In genomic region chr6:165990216-165990615, GRCh38 we compare ENCODE assay signal across 29 cellular contexts.
"Had no signal": no experiment of that assay in that cellular context is flagged by ENCODE, and none has a peak within 500 bp of the region (broad histone marks: within the 10 kb centered on the region; RNA-seq: fewer than 3 reads in every experiment).

No MANE protein-coding gene starts in this region.

- H3K9me3 ChIP-seq: body of pancreas, MG63, SJCRH30 had no signal

- H3K36me3 Mint-ChIP-seq: activated naive CD4-positive, alpha-beta T cell treated with anti-CD3 and anti-CD28 coated beads, Interleukin-2, amount 50 U/mL, for 24 hours; activated naive CD8-positive, alpha-beta T cell treated with anti-CD3 and anti-CD28 coated beads, Interleukin-2, amount 10 ng/mL, durations not matched to agents 7 days and 5 days had no signal

- DNase-seq: activated CD4-positive, alpha-beta T cell treated with anti-CD3 and anti-CD28 coated beads for 36 hours; activated CD4-positive, alpha-beta T cell treated with anti-CD3 and anti-CD28 coated beads, Interleukin-2, amount 10 ng/mL, durations not matched to agents 7 days and 5 days; activated CD4-positive, alpha-beta T cell treated with anti-CD3 and anti-CD28 coated beads, Interleukin-2, amount 50 U/mL, for 48 hours; activated CD8-positive, alpha-beta T cell treated with anti-CD3 and anti-CD28 coated beads, Interleukin-2, amount 10 ng/mL, durations not matched to agents 7 days and 5 days; activated gamma-delta T cell; activated naive CD4-positive, alpha-beta T cell treated with Interleukin-2 at 50 U/mL for 16 hours; activated naive CD8-positive, alpha-beta T cell treated with anti-CD3 and anti-CD28 coated beads, Interleukin-2, amount 10 ng/mL, durations not matched to agents 7 days and 5 days; activated T-cell treated with anti-CD3 and anti-CD28 coated beads, Interleukin-2, amount 50 U/mL, for 24 hours; amygdala; body of pancreas; caudate nucleus; Kasumi-1; KG1; MG63; NCI-H1048; NCI-H1105 treated with DMSO at 0.1 percent for 48 hours; NCI-H1436; NCI-H1694; NCI-H1930; NCI-H2081 treated with DMSO at 0.1 percent for 48 hours; NCI-H345; NCI-H524 treated with DMSO at 0.1 percent for 48 hours; SHP77; SJCRH30 had no signal

- H3K4me3 Mint-ChIP-seq: activated CD4-positive, alpha-beta T cell treated with anti-CD3 and anti-CD28 coated beads for 36 hours; activated CD4-positive, alpha-beta T cell treated with anti-CD3 and anti-CD28 coated beads, Interleukin-2, amount 10 ng/mL, durations not matched to agents 7 days and 5 days; activated CD8-positive, alpha-beta T cell treated with anti-CD3 and anti-CD28 coated beads, Interleukin-2, amount 10 ng/mL, durations not matched to agents 7 days and 5 days; activated naive CD4-positive, alpha-beta T cell treated with anti-CD3 and anti-CD28 coated beads, Interleukin-2, amount 50 U/mL, for 24 hours; activated naive CD8-positive, alpha-beta T cell treated with anti-CD3 and anti-CD28 coated beads, Interleukin-2, amount 10 ng/mL, durations not matched to agents 7 days and 5 days; activated T-cell treated with anti-CD3 and anti-CD28 coated beads, Interleukin-2, amount 50 U/mL, for 24 hours had no signal

- H3K4me1 ChIP-seq: SJCRH30 had no signal

- H3K4me3 ChIP-seq: body of pancreas, MG63, SJCRH30, SK-N-MC had no signal

- H3K27ac ChIP-seq: body of pancreas, SJCRH30, SK-N-MC had no signal

- H3K9me3 Mint-ChIP-seq: activated CD4-positive, alpha-beta T cell treated with anti-CD3 and anti-CD28 coated beads, Interleukin-2, amount 10 ng/mL, durations not matched to agents 7 days and 5 days; activated naive CD4-positive, alpha-beta T cell treated with anti-CD3 and anti-CD28 coated beads, Interleukin-2, amount 50 U/mL, for 24 hours; activated naive CD8-positive, alpha-beta T cell treated with anti-CD3 and anti-CD28 coated beads, Interleukin-2, amount 10 ng/mL, durations not matched to agents 7 days and 5 days; activated T-cell treated with anti-CD3 and anti-CD28 coated beads, Interleukin-2, amount 50 U/mL, for 24 hours; activated T-helper 2 cell treated with anti-CD3 and anti-CD28 coated beads, Interferon-gamma antibody, Interleukin-2, Interleukin-4, amounts not matched to agents 10 μg/mL and 5 μg/mL and 100 μg/mL, durations not matched to agents 14 hours and 24 hours and 36 hours had no signal

- ATAC-seq: activated CD4-positive, alpha-beta T cell treated with anti-CD3 and anti-CD28 coated beads for 36 hours; activated CD4-positive, CD25-positive, alpha-beta regulatory T cell treated with anti-CD3 and anti-CD28 coated beads, Interleukin-2, amount 50 U/mL, for 24 hours; activated CD8-positive, alpha-beta T cell treated with anti-CD3 and anti-CD28 coated beads, Interleukin-2, amount 10 ng/mL, durations not matched to agents 7 days and 5 days; body of pancreas; Panc1 had no signal

- H3K36me3 ChIP-seq: MG63, SJCRH30 had no signal

- H3K27ac Mint-ChIP-seq: activated CD4-positive, alpha-beta T cell treated with anti-CD3 and anti-CD28 coated beads for 36 hours; activated CD4-positive, alpha-beta T cell treated with anti-CD3 and anti-CD28 coated beads, Interleukin-2, amount 10 ng/mL, durations not matched to agents 7 days and 5 days; activated CD8-positive, alpha-beta T cell treated with anti-CD3 and anti-CD28 coated beads, Interleukin-2, amount 10 ng/mL, durations not matched to agents 7 days and 5 days; activated naive CD4-positive, alpha-beta T cell treated with anti-CD3 and anti-CD28 coated beads, Interleukin-2, amount 50 U/mL, for 24 hours; activated naive CD8-positive, alpha-beta T cell treated with anti-CD3 and anti-CD28 coated beads, Interleukin-2, amount 10 ng/mL, durations not matched to agents 7 days and 5 days; activated T-cell treated with anti-CD3 and anti-CD28 coated beads, Interleukin-2, amount 50 U/mL, for 24 hours; activated T-helper 2 cell treated with anti-CD3 and anti-CD28 coated beads, Interferon-gamma antibody, Interleukin-2, Interleukin-4, amounts not matched to agents 10 μg/mL and 5 μg/mL and 100 μg/mL, durations not matched to agents 14 hours and 24 hours and 36 hours had no signal
